ENCODE assay signal across 30 cellular contexts in the genomic region with DNA sequence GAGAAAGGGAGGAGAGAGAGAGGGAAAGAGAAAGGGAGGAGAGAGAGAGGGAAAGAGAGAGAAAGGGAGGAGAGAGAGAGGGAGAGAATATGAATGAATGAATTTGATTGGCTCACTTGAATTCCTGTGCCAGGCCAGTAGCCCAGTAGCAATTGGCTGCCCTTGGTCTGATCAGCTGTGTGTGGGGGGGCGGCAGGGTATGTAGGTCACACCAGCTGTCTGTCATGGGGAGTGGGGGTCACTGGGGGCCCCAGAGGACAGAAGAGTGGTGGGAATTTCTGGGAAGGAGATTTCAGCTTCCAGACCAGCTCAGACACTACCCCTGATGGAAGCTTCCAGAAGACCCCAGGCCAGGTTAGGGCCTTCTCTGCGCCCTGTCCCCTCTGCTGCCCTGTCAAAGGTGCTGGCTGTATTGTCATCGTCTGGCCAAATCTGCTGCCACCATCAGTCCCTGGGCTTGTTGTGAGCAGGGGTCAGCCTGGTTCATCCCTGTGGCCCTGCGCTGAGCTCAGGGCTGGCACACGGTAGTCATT. TPM values are rescaled to one million over a fixed set of nuclear protein-coding genes. Genes with fewer than 3 reads are reported as not detected.
"Had no signal": no experiment of that assay in that cellular context is flagged by ENCODE, and none has a peak within 500 bp of the region (broad histone marks: within the 10 kb centered on the region; RNA-seq: fewer than 3 reads in every experiment).

No MANE protein-coding gene starts in this region.

- H3K4me3 ChIP-seq: MG63, SK-N-MC had no signal

- H3K9me3 ChIP-seq: MG63 had no signal

- ATAC-seq: activated T-helper 17 cell treated with anti-CD3 and anti-CD28 coated beads, Interleukin-2, amount 50 U/mL, for 72 hours; Panc1; Right ventricle myocardium inferior; T-cell had no signal

- H3K27ac Mint-ChIP-seq: activated CD4-positive, alpha-beta memory T cell treated with anti-CD3 and anti-CD28 coated beads, Interleukin-2, amount 10 ng/mL, durations not matched to agents 7 days and 5 days; activated CD4-positive, alpha-beta T cell treated with anti-CD3 and anti-CD28 coated beads, Interleukin-2, amount 10 ng/mL, durations not matched to agents 7 days and 5 days; activated naive CD4-positive, alpha-beta T cell treated with anti-CD3 and anti-CD28 coated beads, Interleukin-2, amount 50 U/mL, for 24 hours; activated T-helper 17 cell treated with anti-CD3 and anti-CD28 coated beads, Interleukin-2, amount 50 U/mL, for 72 hours; T-cell had no signal

- H3K4me1 Mint-ChIP-seq: activated CD4-positive, alpha-beta memory T cell treated with anti-CD3 and anti-CD28 coated beads, Interleukin-2, amount 10 ng/mL, durations not matched to agents 7 days and 5 days; activated CD4-positive, alpha-beta T cell treated with anti-CD3 and anti-CD28 coated beads, Interleukin-2, amount 10 ng/mL, durations not matched to agents 7 days and 5 days; activated naive CD4-positive, alpha-beta T cell treated with anti-CD3 and anti-CD28 coated beads, Interleukin-2, amount 50 U/mL, for 24 hours; activated T-helper 17 cell treated with anti-CD3 and anti-CD28 coated beads, Interleukin-2, amount 50 U/mL, for 72 hours; T-cell had no signal

- DNase-seq: activated CD4-positive, alpha-beta memory T cell treated with anti-CD3 and anti-CD28 coated beads, Interleukin-2, amount 10 ng/mL, durations not matched to agents 7 days and 5 days; activated CD4-positive, alpha-beta T cell treated with anti-CD3 and anti-CD28 coated beads, Interleukin-2, amount 10 ng/mL, durations not matched to agents 7 days and 5 days; activated CD4-positive, CD25-positive, alpha-beta regulatory T cell; activated gamma-delta T cell treated with Interleukin-2 at 50 U/mL for 16 hours; activated T-cell treated with anti-CD3 and anti-CD28 coated beads for 4 hours; activated T-cell treated with anti-CD3 and anti-CD28 coated beads, Interleukin-2, amount 50 U/mL, for 48 hours; amniotic stem cell; MG63; MV-4-11; NCI-H1092 treated with DMSO at 0.1 percent for 48 hours; NCI-H1436; NCI-H1694 treated with DMSO at 0.1 percent for 48 hours; NCI-H2029 treated with DMSO at 0.1 percent for 48 hours; NCI-H345; NCI-H510A; NCI-H69; NK-92 treated with Interleukin-12 subunit alpha and Interleukin-12 subunit beta, amount 100 ng/mL, for 24 hours; OCI-M1; RPMI8226; T-cell; T-helper 2 cell; T1000 had no signal

- H3K27ac ChIP-seq: SK-N-MC had no signal

- H3K9me3 Mint-ChIP-seq: activated CD4-positive, alpha-beta memory T cell treated with anti-CD3 and anti-CD28 coated beads, Interleukin-2, amount 10 ng/mL, durations not matched to agents 7 days and 5 days; activated CD4-positive, alpha-beta T cell treated with anti-CD3 and anti-CD28 coated beads, Interleukin-2, amount 10 ng/mL, durations not matched to agents 7 days and 5 days; activated naive CD4-positive, alpha-beta T cell treated with anti-CD3 and anti-CD28 coated beads, Interleukin-2, amount 50 U/mL, for 24 hours; activated T-helper 17 cell treated with anti-CD3 and anti-CD28 coated beads, Interleukin-2, amount 50 U/mL, for 72 hours; brain; T-cell had no signal

- H3K36me3 ChIP-seq: MG63 had no signal

- H3K36me3 Mint-ChIP-seq: activated naive CD4-positive, alpha-beta T cell treated with anti-CD3 and anti-CD28 coated beads, Interleukin-2, amount 50 U/mL, for 24 hours; brain; T-cell had no signal

- H3K27me3 Mint-ChIP-seq: brain had no signal

- H3K4me3 Mint-ChIP-seq: activated CD4-positive, alpha-beta memory T cell treated with anti-CD3 and anti-CD28 coated beads, Interleukin-2, amount 10 ng/mL, durations not matched to agents 7 days and 5 days; activated CD4-positive, alpha-beta T cell treated with anti-CD3 and anti-CD28 coated beads, Interleukin-2, amount 10 ng/mL, durations not matched to agents 7 days and 5 days; activated naive CD4-positive, alpha-beta T cell treated with anti-CD3 and anti-CD28 coated beads, Interleukin-2, amount 50 U/mL, for 24 hours; activated T-helper 17 cell treated with anti-CD3 and anti-CD28 coated beads, Interleukin-2, amount 50 U/mL, for 72 hours; brain; T-cell had no signal

RNA-seq across cellular contexts. Expression of gene MPPED1, which starts 21.1 kb away (rescaled TPM):
- total RNA-seq: activated CD4-positive, alpha-beta memory T cell treated with anti-CD3 and anti-CD28 coated beads, Interleukin-2, amount 10 ng/mL, durations not matched to agents 7 days and 5 days; activated CD4-positive, alpha-beta T cell treated with anti-CD3 and anti-CD28 coated beads, Interleukin-2, amount 10 ng/mL, durations not matched to agents 7 days and 5 days; activated CD8-positive, alpha-beta memory T cell treated with anti-CD3 and anti-CD28 coated beads for 36 hours; activated T-helper 17 cell treated with anti-CD3 and anti-CD28 coated beads, Interleukin-2, amount 50 U/mL, for 72 hours; astrocyte; Right ventricle myocardium inferior; T-cell had no signal
